8 cellular contexts compared by ENCODE assay signal in the genomic region with DNA sequence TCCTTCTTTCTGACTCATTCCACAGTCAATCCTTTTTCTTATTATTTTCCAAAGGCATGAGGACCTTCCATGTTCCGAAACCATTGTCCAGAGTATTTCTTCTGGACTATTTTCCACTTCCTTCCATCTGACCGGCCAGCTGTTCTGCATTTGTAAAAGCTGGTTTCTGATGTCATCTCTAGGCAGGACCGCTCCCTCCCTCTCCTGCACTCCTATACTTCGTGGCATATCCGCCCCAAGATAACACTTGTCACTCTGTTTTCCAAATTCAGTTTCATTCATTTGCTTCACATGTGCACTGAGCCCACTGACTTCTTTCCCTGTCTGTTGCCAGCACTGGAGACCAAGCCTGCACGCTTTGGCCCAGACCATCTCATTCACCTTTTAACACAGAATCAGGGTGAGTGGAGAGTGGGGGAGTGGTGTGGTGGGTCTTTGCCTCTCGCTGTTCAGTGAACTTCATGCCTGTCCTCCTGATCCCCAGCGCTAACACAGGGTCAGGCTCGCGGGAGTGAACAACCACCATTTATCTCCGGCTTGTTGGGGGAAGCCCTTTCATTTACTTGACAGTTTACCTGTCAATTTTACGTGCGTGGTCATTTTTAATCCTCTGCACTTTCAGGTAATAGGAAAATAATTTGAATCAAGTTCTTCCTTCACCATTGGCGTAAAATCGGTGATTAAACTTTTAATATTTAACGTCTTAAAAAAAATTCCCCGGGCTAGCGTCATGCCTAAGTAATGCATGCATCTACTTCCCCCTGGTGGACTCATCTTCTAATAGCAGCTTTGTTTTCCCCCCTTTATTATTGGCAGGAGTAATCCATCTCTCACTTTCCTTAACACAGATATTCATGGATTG. TPM values are rescaled to one million over a fixed set of nuclear protein-coding genes. Genes with fewer than 3 reads are reported as not detected.
A peak's percentile ranks its signal among the peaks of the same experiment; 100 is the strongest.
DNase-seq lines count a peak whose midpoint lies in the region; ATAC-seq and TF ChIP-seq lines count a peak whose summit lies in the region.

No MANE protein-coding gene starts in this region.

- CTCF ChIA-PET in CD4-positive, alpha-beta memory T cell (lab: Charles Lee; ENCODE audit: partially characterized antibody) = interaction anchor here (0.6 to 3.0 kb wide), 20 partner anchors 8 to 250 kb away, joined by 3 to 14 read pairs (median 3); partner anchors contain the start of gene APPL2

- no peak overlapping the region for H3K27ac Mint-ChIP-seq in CD4-positive, alpha-beta memory T cell
- H3K27ac Mint-ChIP-seq in activated T-helper 1 cell treated with anti-CD3 and anti-CD28 coated beads, Interleukin-12 subunit alpha, Interleukin-12 subunit beta, Interleukin-2, Interleukin-4 antibody, amounts not matched to agents 30 ng/mL and 10 ng/mL and 1 ng/mL, durations not matched to agents 14 hours and 24 hours and 36 hours = no peak overlapping the region
- H3K27ac Mint-ChIP-seq in stimulated activated memory B cell treated with anti-CD40 and anti-IgM and Interleukin-4, amounts not matched to agents 10 μg/mL and 1 μg/mL and 100 μg/mL, for 72 hours = no peak overlapping the region

- intact Hi-C loops in CD4-positive, alpha-beta memory T cell (cut with micrococcal nuclease) = loop anchor here (1.0 to 5.0 kb wide), 5 partner anchors 62 to 1001 kb away; partner anchors contain the start of gene APPL2
- intact Hi-C loops in activated T-helper 1 cell treated with anti-CD3 and anti-CD28 coated beads, Interleukin-12 subunit alpha, Interleukin-12 subunit beta, Interleukin-2, Interleukin-4 antibody, amounts not matched to agents 30 ng/mL and 10 ng/mL and 1 ng/mL, durations not matched to agents 14 hours and 24 hours and 36 hours (cut with micrococcal nuclease) = loop anchor here (1.0 to 10.0 kb wide), 7 partner anchors 63 to 1181 kb away; partner anchors contain the start of gene APPL2
- intact Hi-C loops in heart right ventricle (cut with DNase I) = loop anchor here in 7 of 10 donors (2.0 to 10.0 kb wide), 5 partner anchors 98 to 1178 kb away; no protein-coding TSS in a partner anchor
- intact Hi-C loops in psoas muscle (cut with DNase I) = loop anchor here (5.0 to 10.0 kb wide), 4 partner anchors 51 to 1178 kb away; partner anchors contain the start of genes APPL2 (in 1 of the 2) and C12orf75 (in 1 of the 2)

- peak; percentile 68 to 86 (median 78) for TF ChIP-seq CTCF in heart right ventricle (IDR thresholded peaks at IDR 0.05)
- TF ChIP-seq CTCF in psoas muscle (IDR thresholded peaks at IDR 0.05) = peak; percentile 81

- H3K36me3 ChIP-seq in CD4-positive, alpha-beta memory T cell (ENCODE audit: insufficient read depth, low read length) = no peaks in the 10 kb centered on the region
- H3K36me3 ChIP-seq in heart right ventricle = no peaks in the 10 kb centered on the region
- no peaks in the 10 kb centered on the region for H3K36me3 ChIP-seq in psoas muscle (ENCODE audit: insufficient read depth in 1 of 2, low read depth in 1 of 2)

- peak overlapping the region in 1 of 8 donors; percentile 6 for H3K4me3 Mint-ChIP-seq in CD4-positive, alpha-beta memory T cell
- no peak overlapping the region for H3K4me3 Mint-ChIP-seq in activated T-helper 1 cell treated with anti-CD3 and anti-CD28 coated beads, Interleukin-12 subunit alpha, Interleukin-12 subunit beta, Interleukin-2, Interleukin-4 antibody, amounts not matched to agents 30 ng/mL and 10 ng/mL and 1 ng/mL, durations not matched to agents 14 hours and 24 hours and 36 hours
- no peak overlapping the region for H3K4me3 Mint-ChIP-seq in stimulated activated memory B cell treated with anti-CD40 and anti-IgM and Interleukin-4, amounts not matched to agents 10 μg/mL and 1 μg/mL and 100 μg/mL, for 72 hours

- no peak overlapping the region for H3K4me3 ChIP-seq in CD4-positive, alpha-beta memory T cell (ENCODE audit: low read length in 2 of 2)
- peak overlapping the region in 6 of 10 donors; percentile 25 to 46 (median 34) for H3K4me3 ChIP-seq in heart right ventricle
- H3K4me3 ChIP-seq in psoas muscle = peak overlapping the region; percentile 49

- H3K27me3 ChIP-seq in CD4-positive, alpha-beta memory T cell (ENCODE audit: insufficient read depth, low read length) = no peaks in the 10 kb centered on the region
- H3K27me3 ChIP-seq in heart right ventricle (peaks cover 0 to 18% (median 0%) of the 10 kb centered on the region in 7 donors), psoas muscle (ENCODE audit: insufficient read depth in 3 of 3, low read length in 2 of 3) (no peaks in the 10 kb centered on the region)

- H3K9me3 Mint-ChIP-seq in CD4-positive, alpha-beta memory T cell = no peaks in the 10 kb centered on the region
- H3K9me3 Mint-ChIP-seq in activated T-helper 1 cell treated with anti-CD3 and anti-CD28 coated beads, Interleukin-12 subunit alpha, Interleukin-12 subunit beta, Interleukin-2, Interleukin-4 antibody, amounts not matched to agents 30 ng/mL and 10 ng/mL and 1 ng/mL, durations not matched to agents 14 hours and 24 hours and 36 hours = no peaks in the 10 kb centered on the region
- H3K9me3 Mint-ChIP-seq in stimulated activated memory B cell treated with anti-CD40 and anti-IgM and Interleukin-4, amounts not matched to agents 10 μg/mL and 1 μg/mL and 100 μg/mL, for 72 hours = no peaks in the 10 kb centered on the region

- DNase-seq in CD4-positive, alpha-beta memory T cell = peak in 4 of 5 donors; percentile 49 to 56 (median 54)
- DNase-seq in GM19238 (ENCODE audit: insufficient read length, low spot score) = peak; percentile 27
- DNase-seq in NCI-H2171 treated with DMSO at 0.1 percent for 48 hours (lab: John Stamatoyannopoulos, UW) = peak; percentile 63
- DNase-seq in activated T-helper 1 cell treated with anti-CD3 and anti-CD28 coated beads, Interleukin-12 subunit alpha, Interleukin-12 subunit beta, Interleukin-2, Interleukin-4 antibody, amounts not matched to agents 30 ng/mL and 10 ng/mL and 1 ng/mL, durations not matched to agents 14 hours and 24 hours and 36 hours (ENCODE audit: low spot score) = peak; percentile 4
- peak in 1 of 2 donors; percentile 46 for DNase-seq in heart right ventricle
- no peak for DNase-seq in psoas muscle

- ATAC-seq in heart right ventricle (peak in 7 of 8 donors; percentile 70 to 83 (median 75)), psoas muscle (peak; percentile 74 to 91 (median 81)), GM19023 (IDR thresholded peaks at IDR 0.05; ENCODE audit: unreplicated experiment) (no peak)
- no peak for ATAC-seq in stimulated activated memory B cell treated with anti-CD40 and anti-IgM and Interleukin-4, amounts not matched to agents 10 μg/mL and 1 μg/mL and 100 μg/mL, for 72 hours

- H3K36me3 Mint-ChIP-seq in CD4-positive, alpha-beta memory T cell = no peaks in the 10 kb centered on the region
- H3K36me3 Mint-ChIP-seq in activated T-helper 1 cell treated with anti-CD3 and anti-CD28 coated beads, Interleukin-12 subunit alpha, Interleukin-12 subunit beta, Interleukin-2, Interleukin-4 antibody, amounts not matched to agents 30 ng/mL and 10 ng/mL and 1 ng/mL, durations not matched to agents 14 hours and 24 hours and 36 hours (ENCODE audit: low read depth) = no peaks in the 10 kb centered on the region
- H3K36me3 Mint-ChIP-seq in stimulated activated memory B cell treated with anti-CD40 and anti-IgM and Interleukin-4, amounts not matched to agents 10 μg/mL and 1 μg/mL and 100 μg/mL, for 72 hours = no peaks in the 10 kb centered on the region

- peaks cover 4% of the 10 kb centered on the region for H3K4me1 ChIP-seq in CD4-positive, alpha-beta memory T cell (ENCODE audit: insufficient read depth, low read length)
- H3K4me1 ChIP-seq in heart right ventricle = peaks cover 0 to 10% (median 4%) of the 10 kb centered on the region in 9 donors
- H3K4me1 ChIP-seq in psoas muscle = no peaks in the 10 kb centered on the region

- no peak overlapping the region for H3K27ac ChIP-seq in CD4-positive, alpha-beta memory T cell (ENCODE audit: low read depth, low read length)
- H3K27ac ChIP-seq in heart right ventricle (no peak overlapping the region), psoas muscle (no peak overlapping the region)

- POLR2A ChIA-PET in CD4-positive, alpha-beta memory T cell (lab: Charles Lee; ENCODE audit: partially characterized antibody) = interaction anchor here (1.3 kb wide), 1 partner anchor 148 kb away, joined by 3 read pairs; no protein-coding TSS in a partner anchor

- no peaks in the 10 kb centered on the region for H3K27me3 Mint-ChIP-seq in CD4-positive, alpha-beta memory T cell
- H3K27me3 Mint-ChIP-seq in activated T-helper 1 cell treated with anti-CD3 and anti-CD28 coated beads, Interleukin-12 subunit alpha, Interleukin-12 subunit beta, Interleukin-2, Interleukin-4 antibody, amounts not matched to agents 30 ng/mL and 10 ng/mL and 1 ng/mL, durations not matched to agents 14 hours and 24 hours and 36 hours (ENCODE audit: insufficient read depth) = no peaks in the 10 kb centered on the region
- no peaks in the 10 kb centered on the region for H3K27me3 Mint-ChIP-seq in stimulated activated memory B cell treated with anti-CD40 and anti-IgM and Interleukin-4, amounts not matched to agents 10 μg/mL and 1 μg/mL and 100 μg/mL, for 72 hours

- 18 to 21% methylated on average over 18 of the region's 18 CpGs for WGBS in heart right ventricle, 2 donors
- WGBS in psoas muscle, 3 donors = 8 to 15% (median 14%) methylated on average over 18 of the region's 18 CpGs

- no peaks in the 10 kb centered on the region for H3K9me3 ChIP-seq in CD4-positive, alpha-beta memory T cell (ENCODE audit: control insufficient read depth in 1 of 2, low read length in 2 of 2)
- H3K9me3 ChIP-seq in heart right ventricle (no peaks in the 10 kb centered on the region), psoas muscle (no peaks in the 10 kb centered on the region)

- no peaks in the 10 kb centered on the region for H3K4me1 Mint-ChIP-seq in CD4-positive, alpha-beta memory T cell
- H3K4me1 Mint-ChIP-seq in activated T-helper 1 cell treated with anti-CD3 and anti-CD28 coated beads, Interleukin-12 subunit alpha, Interleukin-12 subunit beta, Interleukin-2, Interleukin-4 antibody, amounts not matched to agents 30 ng/mL and 10 ng/mL and 1 ng/mL, durations not matched to agents 14 hours and 24 hours and 36 hours (ENCODE audit: low read depth) = no peaks in the 10 kb centered on the region
- no peaks in the 10 kb centered on the region for H3K4me1 Mint-ChIP-seq in stimulated activated memory B cell treated with anti-CD40 and anti-IgM and Interleukin-4, amounts not matched to agents 10 μg/mL and 1 μg/mL and 100 μg/mL, for 72 hours

RNA-seq across cellular contexts. Expression of gene C12orf75, which starts 52.5 kb away (rescaled TPM):
- total RNA-seq in CD4-positive, alpha-beta memory T cell = 10 to 100 TPM; 12.1 to 14.6 TPM
- polyA plus RNA-seq in CD4-positive, alpha-beta memory T cell = 100 to 1,000 TPM in 1 of 2 donors, 10 to 100 TPM in 1; 83.4 to 117 TPM
- total RNA-seq in activated T-helper 1 cell treated with anti-CD3 and anti-CD28 coated beads, Interleukin-12 subunit alpha, Interleukin-12 subunit beta, Interleukin-2, Interleukin-4 antibody, amounts not matched to agents 30 ng/mL and 10 ng/mL and 1 ng/mL, durations not matched to agents 14 hours and 24 hours and 36 hours = 87.8 and 93.4 TPM in 2 replicates
- total RNA-seq in heart right ventricle = 1 to 10 TPM in 8 of 10 donors, under 1 TPM in 2; 0.76 to 4.9 (median 1.7) TPM
- polyA plus RNA-seq in heart right ventricle = 1 to 10 TPM in 1 of 2 donors, under 1 TPM in 1; 0.86 to 3.1 TPM
- total RNA-seq in psoas muscle = 100 to 1,000 TPM in 2 of 4 donors, 10 to 100 TPM in 2; 31.1 to 228 (median 146) TPM
- polyA plus RNA-seq in psoas muscle = 10 to 100 TPM; 25.6 to 84.9 (median 43.0) TPM

Comparison
In these comparisons a context has a peak if more than half of its experiments do, and no peak if none do; other contexts are left out.
1. DNase-seq: peak in CD4-positive, alpha-beta memory T cell (4 of 5), GM19238 (single experiment), NCI-H2171 treated with DMSO at 0.1 percent for 48 hours (single experiment) and activated T-helper 1 cell treated with anti-CD3 and anti-CD28 coated beads, Interleukin-12 subunit alpha, Interleukin-12 subunit beta, Interleukin-2, Interleukin-4 antibody, amounts not matched to agents 30 ng/mL and 10 ng/mL and 1 ng/mL, durations not matched to agents 14 hours and 24 hours and 36 hours (single experiment); none in psoas muscle (0 of 2).
2. H3K4me3 ChIP-seq: peak in heart right ventricle (6 of 10) and psoas muscle (single experiment); none in CD4-positive, alpha-beta memory T cell (0 of 2).
3. ATAC-seq: peak in heart right ventricle (7 of 8) and psoas muscle (4 of 4); none in stimulated activated memory B cell treated with anti-CD40 and anti-IgM and Interleukin-4, amounts not matched to agents 10 μg/mL and 1 μg/mL and 100 μg/mL, for 72 hours (single experiment) and GM19023 (single experiment).